16 cellular contexts compared by ENCODE assay signal in the genomic region with DNA sequence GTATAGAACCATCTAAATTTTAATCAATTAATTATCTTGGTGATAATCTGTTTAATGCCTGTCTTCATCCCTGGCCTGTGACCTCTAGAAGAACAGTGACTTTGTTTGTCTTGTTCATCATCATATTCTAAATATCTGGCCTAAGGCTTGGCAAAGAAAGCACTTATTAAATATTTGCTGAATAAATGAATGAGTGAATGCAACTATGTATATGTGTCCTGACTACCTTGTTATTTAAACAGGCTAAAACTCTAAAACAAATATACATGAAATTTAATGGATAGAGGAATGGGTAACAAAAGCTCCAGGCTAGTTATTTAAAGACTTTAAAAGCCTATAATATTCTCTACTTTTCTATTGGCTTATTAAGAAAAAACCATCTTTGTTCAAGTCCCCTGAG.
DNase-seq lines count a peak whose midpoint lies in the region; ATAC-seq and TF ChIP-seq lines count a peak whose summit lies in the region.
"Had no signal": no experiment of that assay in that cellular context is flagged by ENCODE, and none has a peak within 500 bp of the region (broad histone marks: within the 10 kb centered on the region; RNA-seq: fewer than 3 reads in every experiment).

No MANE protein-coding gene starts in this region.

- no peak overlapping the region; the same call in 1 of the 2 replicates for H3K27ac Mint-ChIP-seq in HFFc6
- H3K27ac Mint-ChIP-seq: CD14-positive monocyte; CD4-positive, alpha-beta memory T cell had no signal

- ATAC-seq in HG02678 (IDR thresholded peaks at IDR 0.05; ENCODE audit: unreplicated experiment) (no peak), GM21576 (IDR thresholded peaks at IDR 0.05; ENCODE audit: unreplicated experiment) (no peak)

- H3K9me3 ChIP-seq in A673 (ENCODE audit: low read depth, low read length, poor library complexity, severe bottlenecking): no peaks in the 10 kb centered on the region
- H3K9me3 ChIP-seq: BE2C, HAP-1 had no signal

- H3K36me3 Mint-ChIP-seq in HFFc6 (ENCODE audit: low read depth): no peaks in the 10 kb centered on the region
- H3K36me3 Mint-ChIP-seq: CD14-positive monocyte; CD4-positive, alpha-beta memory T cell had no signal

- H3K4me1 Mint-ChIP-seq in HFFc6 (ENCODE audit: low read depth): peaks cover 27% of the 10 kb centered on the region; the same call in 1 of the 2 replicates
- H3K4me1 Mint-ChIP-seq: CD14-positive monocyte; CD4-positive, alpha-beta memory T cell had no signal

- no peaks in the 10 kb centered on the region; the same call in 1 of the 2 replicates for H3K9me3 Mint-ChIP-seq in HFFc6
- H3K9me3 Mint-ChIP-seq: CD14-positive monocyte; CD4-positive, alpha-beta memory T cell had no signal

- POLR2A ChIA-PET in A673 (lab: Charles Lee; ENCODE audit: low non-redundant PET): no interaction called here

- H3K27me3 ChIP-seq in A673 (replicated peaks; ENCODE audit: insufficient read depth, low read depth, low read length, poor library complexity): no peaks in the 10 kb centered on the region
- H3K27me3 ChIP-seq: BE2C had no signal

- H3K27ac ChIP-seq in A673 (ENCODE audit: low read depth, low read length, poor library complexity, severe bottlenecking): peak overlapping the region; percentile 86
- peak overlapping the region; percentile 40; the same call in 1 of the 2 replicates for H3K27ac ChIP-seq in VCaP
- H3K27ac ChIP-seq in substantia nigra (ENCODE audit: low read depth, low read length, poor library complexity, severe bottlenecking): no peak overlapping the region
- H3K27ac ChIP-seq: HL-60 had no signal

- BruUV-seq in A673 (replicated peaks; lab: Mats Ljungman, UMichigan): no TSS peak

- H3K4me1 ChIP-seq in A673 (ENCODE audit: insufficient read depth, low read length, poor library complexity, severe bottlenecking): peaks cover 21% of the 10 kb centered on the region
- H3K4me1 ChIP-seq: BE2C, HAP-1 had no signal

- H3K4me3 ChIP-seq in A673 (ENCODE audit: low read depth, low read length, poor library complexity, severe bottlenecking): no peak overlapping the region
- H3K4me3 ChIP-seq: HAP-1 had no signal

- no peak for DNase-seq in A673 (ENCODE audit: low spot score)
- no peak for DNase-seq in HFFc6
- no peak for DNase-seq in NCI-H2171 (lab: John Stamatoyannopoulos, UW)
- DNase-seq in substantia nigra (lab: John Stamatoyannopoulos, UW): no peak
- DNase-seq: ACHN; BE2C; CD4-positive, alpha-beta memory T cell; DMS153; DMS79; GDM1 had no signal

- H3K4me3 Mint-ChIP-seq in HFFc6: peak overlapping the region; percentile 74; the same call in 1 of the 2 replicates
- H3K4me3 Mint-ChIP-seq: CD14-positive monocyte; CD4-positive, alpha-beta memory T cell had no signal

- CTCF ChIA-PET in A673 (lab: Charles Lee): no interaction called here

- intact Hi-C loops in A673 (cut with micrococcal nuclease; ENCODE audit: unreplicated experiment): no loop called here

- TF ChIP-seq CTCF in A673 (conservative IDR thresholded peaks at IDR 0.05; ENCODE audit: low read depth, low read length) (no peak), HFFc6 (IDR thresholded peaks at IDR 0.05) (no peak), VCaP (conservative IDR thresholded peaks at IDR 0.05) (no peak)

- H3K36me3 ChIP-seq in A673 (ENCODE audit: insufficient read depth, low read length, poor library complexity, severe bottlenecking): no peaks in the 10 kb centered on the region
- H3K36me3 ChIP-seq: BE2C, HAP-1 had no signal

- no peaks in the 10 kb centered on the region for H3K27me3 Mint-ChIP-seq in HFFc6 (ENCODE audit: insufficient read depth)
